Comparison of ENCODE assay signal across 10 cellular contexts in the genomic region with DNA sequence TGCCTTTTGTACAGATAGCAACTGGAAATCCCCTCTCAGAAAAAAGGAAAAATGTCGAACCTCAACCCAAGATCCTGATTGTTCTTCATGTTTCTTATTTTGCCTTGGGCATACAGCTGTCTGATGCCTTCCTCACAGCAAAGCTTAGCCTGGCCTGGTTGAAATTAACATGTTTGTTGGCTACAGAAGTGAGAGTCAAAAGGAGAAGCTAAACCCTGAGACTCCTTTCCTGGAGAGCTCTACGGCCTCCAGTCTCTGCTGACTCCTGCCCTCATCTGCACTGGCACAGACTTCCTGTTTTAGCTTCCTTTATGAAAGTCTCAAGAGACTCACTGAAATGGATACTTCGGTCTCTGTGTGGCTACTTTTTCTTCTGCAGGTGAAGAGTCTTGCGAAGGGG.
A peak's percentile ranks its signal among the peaks of the same experiment; 100 is the strongest.
DNase-seq lines count a peak whose midpoint lies in the region; ATAC-seq and TF ChIP-seq lines count a peak whose summit lies in the region.
"Had no signal": no experiment of that assay in that cellular context is flagged by ENCODE, and none has a peak within 500 bp of the region (broad histone marks: within the 10 kb centered on the region; RNA-seq: fewer than 3 reads in every experiment).

No MANE protein-coding gene starts in this region.

- CTCF ChIA-PET in WTC11 (lab: Charles Lee) = no interaction called here

- no peaks in the 10 kb centered on the region for H3K27me3 Mint-ChIP-seq in nephron (ENCODE audit: low read depth)
- H3K27me3 Mint-ChIP-seq in WTC11 (ENCODE audit: low read depth) = no peaks in the 10 kb centered on the region
- no peaks in the 10 kb centered on the region for H3K27me3 Mint-ChIP-seq in neural progenitor cell (ENCODE audit: insufficient read depth, low read depth)

- no peaks in the 10 kb centered on the region for H3K27me3 ChIP-seq in neural progenitor cell

- no peak overlapping the region for H2AFZ ChIP-seq in neural progenitor cell (replicated peaks)
- H2AFZ ChIP-seq: parathyroid adenoma had no signal

- TF ChIP-seq CTCF in nephron (IDR thresholded peaks at IDR 0.05; ENCODE audit: unreplicated experiment in 3 of 3) (no peak), WTC11 (IDR thresholded peaks at IDR 0.05) (no peak), neural progenitor cell (IDR thresholded peaks at IDR 0.05) (no peak)

- H3K9me3 ChIP-seq in neural progenitor cell (ENCODE audit: low read depth) = no peaks in the 10 kb centered on the region

- H3K4me1 ChIP-seq in neural progenitor cell = no peaks in the 10 kb centered on the region
- H3K4me1 ChIP-seq: parathyroid adenoma had no signal

- no peak overlapping the region for H3K4me3 ChIP-seq in neural progenitor cell

- POLR2A ChIA-PET in WTC11 (lab: Charles Lee) = no interaction called here

- H3K9ac ChIP-seq in neural progenitor cell = no peak overlapping the region
- H3K9ac ChIP-seq: parathyroid adenoma had no signal

- no peaks in the 10 kb centered on the region for H4K20me1 ChIP-seq in neural progenitor cell (ENCODE audit: low read depth)

- no peaks in the 10 kb centered on the region for H3K36me3 Mint-ChIP-seq in nephron (ENCODE audit: low read depth)
- no peaks in the 10 kb centered on the region for H3K36me3 Mint-ChIP-seq in WTC11
- H3K36me3 Mint-ChIP-seq in neural progenitor cell = no peaks in the 10 kb centered on the region

- ATAC-seq in GM19025 (IDR thresholded peaks at IDR 0.05; ENCODE audit: low read depth, unreplicated experiment) = peak; percentile 70
- ATAC-seq in HG02852 (IDR thresholded peaks at IDR 0.05; ENCODE audit: unreplicated experiment) = peak; percentile 68
- no peak for ATAC-seq in HG02970 (IDR thresholded peaks at IDR 0.05; ENCODE audit: low FRiP score, unreplicated experiment)
- no peak for ATAC-seq in WTC11

- H3K4me1 Mint-ChIP-seq in nephron (peaks cover 5% of the 10 kb centered on the region), WTC11 (no peaks in the 10 kb centered on the region), neural progenitor cell (no peaks in the 10 kb centered on the region)

- H3K79me2 ChIP-seq in neural progenitor cell (ENCODE audit: low read depth) = no peaks in the 10 kb centered on the region
- H3K79me2 ChIP-seq: parathyroid adenoma had no signal

- H3K4me3 Mint-ChIP-seq in nephron (no peak overlapping the region), WTC11 (no peak overlapping the region), neural progenitor cell (no peak overlapping the region)
- H3K4me3 Mint-ChIP-seq: HFFc6 had no signal

- H3F3A ChIP-seq in neural progenitor cell (ENCODE audit: low read depth) = no peaks in the 10 kb centered on the region

- H3K27ac ChIP-seq in neural progenitor cell = no peak overlapping the region
- H3K27ac ChIP-seq: parathyroid adenoma had no signal

- no peak overlapping the region for H3K4me2 ChIP-seq in neural progenitor cell

- H3K9me3 Mint-ChIP-seq in nephron = no peaks in the 10 kb centered on the region
- H3K9me3 Mint-ChIP-seq in WTC11 = no peaks in the 10 kb centered on the region
- no peaks in the 10 kb centered on the region for H3K9me3 Mint-ChIP-seq in neural progenitor cell

- no peaks in the 10 kb centered on the region for H3K36me3 ChIP-seq in neural progenitor cell

- peak; percentile 97 for DNase-seq in NOMO-1 treated with DMSO at 0.1 percent for 48 hours (lab: John Stamatoyannopoulos, UW; ENCODE audit: unreplicated experiment)
- DNase-seq in AG20443 (ENCODE audit: low spot score) = no peak
- no peak for DNase-seq in WTC11 (ENCODE audit: low spot score)
- no peak for DNase-seq in neural progenitor cell (ENCODE audit: low spot score)
- DNase-seq: HFFc6 had no signal

- peak overlapping the region; percentile 24 to 77 (median 72) for H3K27ac Mint-ChIP-seq in nephron
- H3K27ac Mint-ChIP-seq in WTC11 = no peak overlapping the region
- no peak overlapping the region for H3K27ac Mint-ChIP-seq in neural progenitor cell
- H3K27ac Mint-ChIP-seq: HFFc6 had no signal

TF ChIP-seq in WTC11, 78 proteins besides CTCF, POLR2A, EP300 and RAD21 (continues in another document):
- no peak for TF ChIP-seq GABPB1 (CRISPR knock-in tag; IDR thresholded peaks at IDR 0.05)
- TF ChIP-seq, protein P1, sequence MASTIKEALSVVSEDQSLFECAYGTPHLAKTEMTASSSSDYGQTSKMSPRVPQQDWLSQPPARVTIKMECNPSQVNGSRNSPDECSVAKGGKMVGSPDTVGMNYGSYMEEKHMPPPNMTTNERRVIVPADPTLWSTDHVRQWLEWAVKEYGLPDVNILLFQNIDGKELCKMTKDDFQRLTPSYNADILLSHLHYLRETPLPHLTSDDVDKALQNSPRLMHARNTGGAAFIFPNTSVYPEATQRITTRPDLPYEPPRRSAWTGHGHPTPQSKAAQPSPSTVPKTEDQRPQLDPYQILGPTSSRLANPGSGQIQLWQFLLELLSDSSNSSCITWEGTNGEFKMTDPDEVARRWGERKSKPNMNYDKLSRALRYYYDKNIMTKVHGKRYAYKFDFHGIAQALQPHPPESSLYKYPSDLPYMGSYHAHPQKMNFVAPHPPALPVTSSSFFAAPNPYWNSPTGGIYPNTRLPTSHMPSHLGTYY (CRISPR knock-in tag; IDR thresholded peaks at IDR 0.05) = no peak
- TF ChIP-seq, protein P2, sequence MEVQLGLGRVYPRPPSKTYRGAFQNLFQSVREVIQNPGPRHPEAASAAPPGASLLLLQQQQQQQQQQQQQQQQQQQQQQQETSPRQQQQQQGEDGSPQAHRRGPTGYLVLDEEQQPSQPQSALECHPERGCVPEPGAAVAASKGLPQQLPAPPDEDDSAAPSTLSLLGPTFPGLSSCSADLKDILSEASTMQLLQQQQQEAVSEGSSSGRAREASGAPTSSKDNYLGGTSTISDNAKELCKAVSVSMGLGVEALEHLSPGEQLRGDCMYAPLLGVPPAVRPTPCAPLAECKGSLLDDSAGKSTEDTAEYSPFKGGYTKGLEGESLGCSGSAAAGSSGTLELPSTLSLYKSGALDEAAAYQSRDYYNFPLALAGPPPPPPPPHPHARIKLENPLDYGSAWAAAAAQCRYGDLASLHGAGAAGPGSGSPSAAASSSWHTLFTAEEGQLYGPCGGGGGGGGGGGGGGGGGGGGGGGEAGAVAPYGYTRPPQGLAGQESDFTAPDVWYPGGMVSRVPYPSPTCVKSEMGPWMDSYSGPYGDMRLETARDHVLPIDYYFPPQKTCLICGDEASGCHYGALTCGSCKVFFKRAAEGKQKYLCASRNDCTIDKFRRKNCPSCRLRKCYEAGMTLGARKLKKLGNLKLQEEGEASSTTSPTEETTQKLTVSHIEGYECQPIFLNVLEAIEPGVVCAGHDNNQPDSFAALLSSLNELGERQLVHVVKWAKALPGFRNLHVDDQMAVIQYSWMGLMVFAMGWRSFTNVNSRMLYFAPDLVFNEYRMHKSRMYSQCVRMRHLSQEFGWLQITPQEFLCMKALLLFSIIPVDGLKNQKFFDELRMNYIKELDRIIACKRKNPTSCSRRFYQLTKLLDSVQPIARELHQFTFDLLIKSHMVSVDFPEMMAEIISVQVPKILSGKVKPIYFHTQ (CRISPR knock-in tag; IDR thresholded peaks at IDR 0.05) = no peak
- no peak for TF ChIP-seq GRHL2 (CRISPR knock-in tag; IDR thresholded peaks at IDR 0.05; ENCODE audit: insufficient replicate concordance, severe bottlenecking)
- no peak for TF ChIP-seq TEAD4 (CRISPR knock-in tag; IDR thresholded peaks at IDR 0.05)
- TF ChIP-seq TP53 (CRISPR knock-in tag; IDR thresholded peaks at IDR 0.05) = no peak
- TF ChIP-seq CBFB (CRISPR knock-in tag; IDR thresholded peaks at IDR 0.05; ENCODE audit: low read depth) = no peak
- TF ChIP-seq TCF7 (CRISPR knock-in tag; IDR thresholded peaks at IDR 0.05; ENCODE audit: low read depth) = no peak
- no peak for TF ChIP-seq NFE2L1 (CRISPR knock-in tag; IDR thresholded peaks at IDR 0.05)
- TF ChIP-seq, protein P3, sequence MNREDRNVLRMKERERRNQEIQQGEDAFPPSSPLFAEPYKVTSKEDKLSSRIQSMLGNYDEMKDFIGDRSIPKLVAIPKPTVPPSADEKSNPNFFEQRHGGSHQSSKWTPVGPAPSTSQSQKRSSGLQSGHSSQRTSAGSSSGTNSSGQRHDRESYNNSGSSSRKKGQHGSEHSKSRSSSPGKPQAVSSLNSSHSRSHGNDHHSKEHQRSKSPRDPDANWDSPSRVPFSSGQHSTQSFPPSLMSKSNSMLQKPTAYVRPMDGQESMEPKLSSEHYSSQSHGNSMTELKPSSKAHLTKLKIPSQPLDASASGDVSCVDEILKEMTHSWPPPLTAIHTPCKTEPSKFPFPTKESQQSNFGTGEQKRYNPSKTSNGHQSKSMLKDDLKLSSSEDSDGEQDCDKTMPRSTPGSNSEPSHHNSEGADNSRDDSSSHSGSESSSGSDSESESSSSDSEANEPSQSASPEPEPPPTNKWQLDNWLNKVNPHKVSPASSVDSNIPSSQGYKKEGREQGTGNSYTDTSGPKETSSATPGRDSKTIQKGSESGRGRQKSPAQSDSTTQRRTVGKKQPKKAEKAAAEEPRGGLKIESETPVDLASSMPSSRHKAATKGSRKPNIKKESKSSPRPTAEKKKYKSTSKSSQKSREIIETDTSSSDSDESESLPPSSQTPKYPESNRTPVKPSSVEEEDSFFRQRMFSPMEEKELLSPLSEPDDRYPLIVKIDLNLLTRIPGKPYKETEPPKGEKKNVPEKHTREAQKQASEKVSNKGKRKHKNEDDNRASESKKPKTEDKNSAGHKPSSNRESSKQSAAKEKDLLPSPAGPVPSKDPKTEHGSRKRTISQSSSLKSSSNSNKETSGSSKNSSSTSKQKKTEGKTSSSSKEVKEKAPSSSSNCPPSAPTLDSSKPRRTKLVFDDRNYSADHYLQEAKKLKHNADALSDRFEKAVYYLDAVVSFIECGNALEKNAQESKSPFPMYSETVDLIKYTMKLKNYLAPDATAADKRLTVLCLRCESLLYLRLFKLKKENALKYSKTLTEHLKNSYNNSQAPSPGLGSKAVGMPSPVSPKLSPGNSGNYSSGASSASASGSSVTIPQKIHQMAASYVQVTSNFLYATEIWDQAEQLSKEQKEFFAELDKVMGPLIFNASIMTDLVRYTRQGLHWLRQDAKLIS (CRISPR knock-in tag; IDR thresholded peaks at IDR 0.05; ENCODE audit: borderline replicate concordance) = no peak
- TF ChIP-seq, protein P4, sequence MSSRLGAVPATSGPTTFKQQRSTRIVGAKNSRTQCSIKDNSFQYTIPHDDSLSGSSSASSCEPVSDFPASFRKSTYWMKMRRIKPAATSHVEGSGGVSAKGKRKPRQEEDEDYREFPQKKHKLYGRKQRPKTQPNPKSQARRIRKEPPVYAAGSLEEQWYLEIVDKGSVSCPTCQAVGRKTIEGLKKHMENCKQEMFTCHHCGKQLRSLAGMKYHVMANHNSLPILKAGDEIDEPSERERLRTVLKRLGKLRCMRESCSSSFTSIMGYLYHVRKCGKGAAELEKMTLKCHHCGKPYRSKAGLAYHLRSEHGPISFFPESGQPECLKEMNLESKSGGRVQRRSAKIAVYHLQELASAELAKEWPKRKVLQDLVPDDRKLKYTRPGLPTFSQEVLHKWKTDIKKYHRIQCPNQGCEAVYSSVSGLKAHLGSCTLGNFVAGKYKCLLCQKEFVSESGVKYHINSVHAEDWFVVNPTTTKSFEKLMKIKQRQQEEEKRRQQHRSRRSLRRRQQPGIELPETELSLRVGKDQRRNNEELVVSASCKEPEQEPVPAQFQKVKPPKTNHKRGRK (CRISPR knock-in tag; IDR thresholded peaks at IDR 0.05; ENCODE audit: borderline replicate concordance) = no peak
- no peak for TF ChIP-seq RORB (CRISPR knock-in tag; IDR thresholded peaks at IDR 0.05)

Comparison
In these comparisons a context has a peak if more than half of its experiments do, and no peak if none do; other contexts are left out.
1. ATAC-seq: peak in GM19025 (single experiment) and HG02852 (single experiment); none in HG02970 (single experiment) and WTC11 (single experiment).
2. H3K27ac Mint-ChIP-seq: peak in nephron (3 of 3); none in WTC11 (single experiment) and neural progenitor cell (single experiment).